In the genomic region with DNA sequence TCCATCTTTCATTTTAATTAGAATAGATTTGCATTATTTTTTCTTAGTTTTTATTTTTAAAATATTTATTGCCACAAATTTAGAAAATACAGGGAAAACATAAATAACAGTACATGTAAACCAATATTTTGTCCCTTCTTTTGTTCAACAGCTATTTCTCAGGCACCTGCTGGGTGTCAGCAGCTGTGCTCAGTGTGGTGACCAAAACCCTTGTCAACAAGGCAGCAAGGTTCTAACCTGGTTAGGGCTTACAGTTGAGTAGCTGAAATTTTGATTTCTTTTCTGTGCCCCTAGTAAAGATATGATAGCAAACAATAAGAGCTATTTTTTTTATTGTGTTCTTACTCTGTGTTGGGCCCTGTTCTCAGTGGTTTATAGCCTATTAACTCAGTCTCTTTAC, we compare ENCODE assay signal across 19 cellular contexts.
DNase-seq lines count a peak whose midpoint lies in the region; ATAC-seq and TF ChIP-seq lines count a peak whose summit lies in the region.
"Had no signal": no experiment of that assay in that cellular context is flagged by ENCODE, and none has a peak within 500 bp of the region (broad histone marks: within the 10 kb centered on the region; RNA-seq: fewer than 3 reads in every experiment).

No MANE protein-coding gene starts in this region.

- no peaks in the 10 kb centered on the region for H3K4me1 ChIP-seq in HEK293 (ENCODE audit: control insufficient read depth, insufficient read depth, low read length)

- H3K36me3 Mint-ChIP-seq in nephron (ENCODE audit: low read depth) = peaks cover 33% of the 10 kb centered on the region

- H3K9me3 Mint-ChIP-seq in nephron = no peaks in the 10 kb centered on the region
- H3K9me3 Mint-ChIP-seq: T-cell had no signal

- DNase-seq in COLO668 (lab: John Stamatoyannopoulos, UW; ENCODE audit: unreplicated experiment) (peak; percentile 12), NCI-H69 (lab: John Stamatoyannopoulos, UW) (peak; percentile 15), DMS53 (lab: John Stamatoyannopoulos, UW) (no peak)
- DNase-seq: COR-L47, DMS 273 treated with DMSO at 0.1 percent for 48 hours, DND-41, GM23248, H9, MV-4-11, NCI-H1105 treated with DMSO at 0.1 percent for 48 hours, NCI-H1694 treated with DMSO at 0.1 percent for 48 hours, NCI-H510A treated with DMSO at 0.1 percent for 48 hours, SIG-M5, T-cell had no signal

- no peak overlapping the region for H3K27ac ChIP-seq in HEK293 (ENCODE audit: extremely low read depth, low read depth, low read length)
- H3K27ac ChIP-seq: GM23248 had no signal

- H3K4me3 Mint-ChIP-seq in nephron = no peak overlapping the region
- H3K4me3 Mint-ChIP-seq: CD4-positive, CD25-positive, alpha-beta regulatory T cell; H9; T-cell had no signal

- CTCF ChIA-PET in HEK293 (lab: Yijun Ruan, JAX) = interaction anchor here (0.7 kb wide), 1 partner anchor 48 kb away, joined by 3 read pairs; no protein-coding TSS in a partner anchor

- no peaks in the 10 kb centered on the region for H3K9me3 ChIP-seq in HEK293 (ENCODE audit: control insufficient read depth, insufficient read depth, low read depth, low read length)

- H3K4me3 ChIP-seq in HEK293 (ENCODE audit: low read depth, low read length) = no peak overlapping the region
- H3K4me3 ChIP-seq: GM23248 had no signal

- no peaks in the 10 kb centered on the region for H3K27me3 Mint-ChIP-seq in nephron (ENCODE audit: low read depth)
- H3K27me3 Mint-ChIP-seq: CD4-positive, CD25-positive, alpha-beta regulatory T cell; T-cell had no signal

- H3K4me1 Mint-ChIP-seq in nephron = peaks cover 73% of the 10 kb centered on the region

- ATAC-seq in HG03460 (IDR thresholded peaks at IDR 0.05; ENCODE audit: unreplicated experiment) (no peak), GM21447 (IDR thresholded peaks at IDR 0.05; ENCODE audit: unreplicated experiment) (no peak)
- ATAC-seq: T-cell had no signal

- peak overlapping the region in 2 of 3 experiments; percentile 18 to 19 for H3K27ac Mint-ChIP-seq in nephron
- H3K27ac Mint-ChIP-seq: T-cell had no signal

- TF ChIP-seq CTCF in HEK293 (tag by site-specific recombination; IDR thresholded peaks at IDR 0.05) (no peak), nephron (IDR thresholded peaks at IDR 0.05; ENCODE audit: unreplicated experiment in 3 of 3) (no peak)

- POLR2A ChIA-PET in HEK293 (lab: Yijun Ruan, JAX) = no interaction called here

- peaks cover 0 to 6% of the 10 kb centered on the region in 2 experiments; a peak in 1 of 3 replicates for H3K36me3 ChIP-seq in HEK293 (ENCODE audit: control insufficient read depth in 2 of 2, insufficient read depth in 1 of 2, low read length in 2 of 2)

TF ChIP-seq in HEK293, 187 proteins besides CTCF, POLR2A, EP300 and RAD21:
- TF ChIP-seq ZNF23 (tag by site-specific recombination; IDR thresholded peaks at IDR 0.05; ENCODE audit: borderline replicate concordance) = no peak
- TF ChIP-seq ZIC2 (tag by site-specific recombination; IDR thresholded peaks at IDR 0.05) = peak; percentile 24; the same call in 1 of the 2 replicates
